8 cellular contexts compared by ENCODE assay signal in genomic region chr6:139028242-139028657, GRCh38. TPM values are rescaled to one million over a fixed set of nuclear protein-coding genes. Genes with fewer than 3 reads are reported as not detected.
DNase-seq lines count a peak whose midpoint lies in the region; ATAC-seq and TF ChIP-seq lines count a peak whose summit lies in the region.

No MANE protein-coding gene starts in this region.

- no peaks in the 10 kb centered on the region for H3K27me3 ChIP-seq in H9 (ENCODE audit: insufficient read depth, low read length)
- H3K27me3 ChIP-seq in PC-3 (ENCODE audit: low read length) = no peaks in the 10 kb centered on the region
- no peaks in the 10 kb centered on the region for H3K27me3 ChIP-seq in prostate gland (replicated peaks; ENCODE audit: insufficient read depth)

- H3K18ac ChIP-seq in H9 (ENCODE audit: insufficient read length, low read depth, low read length) = peak overlapping the region; percentile 91

- H2AK5ac ChIP-seq in H9 (ENCODE audit: insufficient read length, low read length) = no peak overlapping the region

- H4K8ac ChIP-seq in H9 (replicated peaks; ENCODE audit: insufficient read length, low read depth, low read length) = no peak overlapping the region

- no peak overlapping the region for H2BK5ac ChIP-seq in H9 (ENCODE audit: insufficient read length, low read length)

- H3K4me3 ChIP-seq in PC-3 (ENCODE audit: low read length) (peak overlapping the region; percentile 91), prostate gland (peak overlapping the region; percentile 62 to 87)

- no peak overlapping the region for H2BK120ac ChIP-seq in H9 (ENCODE audit: low read depth, low read length, poor library complexity, severe bottlenecking)

- no peaks in the 10 kb centered on the region for H3K9me3 ChIP-seq in H9 (ENCODE audit: control insufficient read depth, low read depth, low read length)
- H3K9me3 ChIP-seq in PC-3 (ENCODE audit: low read length) = no peaks in the 10 kb centered on the region
- H3K9me3 ChIP-seq in prostate gland = no peaks in the 10 kb centered on the region

- no peak for ATAC-seq in PC-3
- ATAC-seq in GM18505 (IDR thresholded peaks at IDR 0.05; ENCODE audit: unreplicated experiment) = no peak

- H3K23ac ChIP-seq in H9 (ENCODE audit: insufficient read length, low read depth, low read length) = no peak overlapping the region

- H3K9ac ChIP-seq in H9 (ENCODE audit: extremely low read depth, insufficient read length, low read length) = peak overlapping the region; percentile 87
- H3K9ac ChIP-seq in PC-3 (ENCODE audit: low read length) = peak overlapping the region; percentile 67

- H3K36me3 Mint-ChIP-seq in H9 (ENCODE audit: insufficient read depth in 1 of 3, low read depth in 3 of 3) = no peaks in the 10 kb centered on the region

- WGBS in H9 (ENCODE audit: extremely low coverage, insufficient read length, low lambda C conversion rate) = no CpG with 5 or more reads among the region's 14 CpGs
- WGBS in prostate gland = 1% methylated on average over 14 of the region's 14 CpGs

- no peak for TF ChIP-seq POLR2A in prostate gland (IDR thresholded peaks at IDR 0.05)
- TF ChIP-seq POLR2A in GM18505 (IDR thresholded peaks at IDR 0.05; ENCODE audit: borderline replicate concordance, extremely low read depth, insufficient read depth, insufficient read length) = no peak

- no peak overlapping the region for H4K5ac ChIP-seq in H9 (ENCODE audit: insufficient read length, low read depth, low read length)

- peak; percentile 89 for DNase-seq in NCI-H146 treated with DMSO at 0.1 percent for 48 hours (lab: John Stamatoyannopoulos, UW; ENCODE audit: unreplicated experiment)
- DNase-seq in NCI-H146 (lab: John Stamatoyannopoulos, UW) = no peak
- DNase-seq in H9 = peak; percentile 89
- DNase-seq in PC-3 = no peak
- DNase-seq in fibroblast of peridontal ligament (ENCODE audit: extremely low read depth) = peak; percentile 49
- no peak for DNase-seq in prostate gland (ENCODE audit: low spot score)
- DNase-seq in OCI-M2 (lab: John Stamatoyannopoulos, UW; ENCODE audit: unreplicated experiment) = no peak

- no peak overlapping the region for H2BK15ac ChIP-seq in H9 (ENCODE audit: low read depth, low read length)

- TF ChIP-seq CTCF in H9 (conservative IDR thresholded peaks at IDR 0.05) (no peak), PC-3 (conservative IDR thresholded peaks at IDR 0.05; ENCODE audit: low read depth, low read length) (no peak), prostate gland (IDR thresholded peaks at IDR 0.05) (no peak)

- no peaks in the 10 kb centered on the region for H3K79me1 ChIP-seq in H9 (ENCODE audit: insufficient read depth, low read depth, low read length, poor library complexity, severe bottlenecking)

- no peak overlapping the region for H2BK20ac ChIP-seq in H9 (ENCODE audit: low read depth, low read length, poor library complexity, severe bottlenecking)

- peaks cover 22% of the 10 kb centered on the region for H3K79me2 ChIP-seq in H9 (ENCODE audit: insufficient read depth, low read length)
- peaks cover 42% of the 10 kb centered on the region for H3K79me2 ChIP-seq in PC-3 (ENCODE audit: low read length)

- peaks cover 15% of the 10 kb centered on the region for H3K23me2 ChIP-seq in H9 (ENCODE audit: insufficient read length, low read depth, low read length, poor library complexity, severe bottlenecking)

- peaks cover 28% of the 10 kb centered on the region in 2 experiments for H3K4me1 Mint-ChIP-seq in H9

- H3K56ac ChIP-seq in H9 (ENCODE audit: insufficient read length, low read depth, low read length) = no peak overlapping the region

- H4K20me1 ChIP-seq in H9 (ENCODE audit: control insufficient read depth, insufficient read depth, insufficient read length) (peaks cover 2% of the 10 kb centered on the region), PC-3 (ENCODE audit: low read length) (no peaks in the 10 kb centered on the region)

- H3K9me2 ChIP-seq in PC-3 (replicated peaks; ENCODE audit: low read length) = no peaks in the 10 kb centered on the region

- H3K27ac ChIP-seq in H9 (ENCODE audit: insufficient read length, low read depth, low read length) = peak overlapping the region; percentile 18
- H3K27ac ChIP-seq in PC-3 (ENCODE audit: low read length) = no peak overlapping the region
- peak overlapping the region; percentile 42 to 72 for H3K27ac ChIP-seq in prostate gland

- POLR2A ChIA-PET in PC-3 (lab: Charles Lee; ENCODE audit: unreplicated experiment) = no interaction called here

- H3K9me3 Mint-ChIP-seq in H9 = no peaks in the 10 kb centered on the region

- no peak overlapping the region for H2BK12ac ChIP-seq in H9 (ENCODE audit: insufficient read length, low read depth, low read length)

- H3K36me3 ChIP-seq in PC-3 (ENCODE audit: low read depth, low read length) (no peaks in the 10 kb centered on the region), prostate gland (no peaks in the 10 kb centered on the region)

- CTCF ChIA-PET in PC-3 (lab: Charles Lee) = no interaction called here

- BruUV-seq in PC-3 (replicated peaks; lab: Mats Ljungman, UMichigan) = no TSS peak

- H3K14ac ChIP-seq in H9 (ENCODE audit: insufficient read depth, low read length) = peak overlapping the region; percentile 33; the same call in 1 of the 2 replicates

- no peak overlapping the region for H3T11ph ChIP-seq in H9 (ENCODE audit: low read length)

- H3K27me3 Mint-ChIP-seq in H9 (ENCODE audit: low read depth) = no peaks in the 10 kb centered on the region

- intact Hi-C loops in PC-3 (cut with micrococcal nuclease) = no loop called here
- intact Hi-C loops in prostate gland (cut with DNase I) = loop anchor here (5.0 kb wide), 1 partner anchor 109 kb away; the partner anchor contains the start of gene HECA

- H2AFZ ChIP-seq in H9 (ENCODE audit: low read length) (no peak overlapping the region), PC-3 (ENCODE audit: low read length) (peak overlapping the region; percentile 95)

- H3K4me3 Mint-ChIP-seq in H9 = no peak overlapping the region; a peak in 2 of 5 replicates

- H3K4ac ChIP-seq in H9 (ENCODE audit: low read depth, low read length) = no peak overlapping the region; the same call in 1 of the 2 replicates

- peak overlapping the region; percentile 78 for H3K4me2 ChIP-seq in H9 (ENCODE audit: insufficient read depth, insufficient read length, low read length)
- H3K4me2 ChIP-seq in PC-3 (ENCODE audit: low read length) = peak overlapping the region; percentile 90

- peak overlapping the region; percentile 7 to 90 (median 84) for H3K27ac Mint-ChIP-seq in H9

- H3K4me1 ChIP-seq in H9 (ENCODE audit: insufficient read depth, low read length) (peaks cover 9% of the 10 kb centered on the region; the same call in 1 of the 2 replicates), PC-3 (ENCODE audit: insufficient read depth, low read length) (peaks cover 9% of the 10 kb centered on the region), prostate gland (replicated peaks) (no peaks in the 10 kb centered on the region)

- no peaks in the 10 kb centered on the region for H3F3A ChIP-seq in PC-3 (ENCODE audit: low read length, unreplicated experiment)

- H4K91ac ChIP-seq in H9 (ENCODE audit: insufficient read length, low read depth, low read length) = no peak overlapping the region

RNA-seq across cellular contexts. Expression of gene ABRACL, which starts 0.3 kb away (rescaled TPM):
- 121 and 123 TPM in 2 replicates for total RNA-seq in H9 (2021)
- 35.8 and 37.6 TPM in 2 replicates for total RNA-seq in PC-3 (2014; rRNA removed)
- 10 to 100 TPM; 13.0 to 52.8 TPM for total RNA-seq in prostate gland

RNA-seq across cellular contexts. Expression of gene REPS1, which starts 40.2 kb away (rescaled TPM):
- total RNA-seq in H9 (2021) (68.3 and 74.4 TPM in 2 replicates), PC-3 (2014; rRNA removed) (27.4 and 37.4 TPM in 2 replicates), prostate gland (10 to 100 TPM; 38.6 to 97.1 TPM)

Comparison
In these comparisons a context has a peak if more than half of its experiments do, and no peak if none do; other contexts are left out.
1. DNase-seq: peak in NCI-H146 treated with DMSO at 0.1 percent for 48 hours (single experiment), H9 (single experiment) and fibroblast of peridontal ligament (single experiment); none in NCI-H146 (single experiment), PC-3 (single experiment), prostate gland (single experiment) and OCI-M2 (single experiment).